In genomic region chr16:31476305-31477219, GRCh38 we compare ENCODE assay signal across 1 cellular context.
TF ChIP-seq lines count a peak whose summit lies in the region.

No MANE protein-coding gene starts in this region.

TF ChIP-seq in GM12878, 131 proteins besides CTCF, POLR2A, EP300 and RAD21:
- TF ChIP-seq STAT3 (IDR thresholded peaks at IDR 0.05; ENCODE audit: low read depth, low read length): no peak
- no peak for TF ChIP-seq ZNF622 (IDR thresholded peaks at IDR 0.05)
- TF ChIP-seq MEF2A (IDR thresholded peaks at IDR 0.05; ENCODE audit: insufficient read depth, low read depth, low read length): no peak
- TF ChIP-seq NFIC (IDR thresholded peaks at IDR 0.05; ENCODE audit: low read depth, low read length): no peak
- TF ChIP-seq BMI1 (IDR thresholded peaks at IDR 0.05; ENCODE audit: borderline replicate concordance): no peak
- no peak for TF ChIP-seq KDM1A (IDR thresholded peaks at IDR 0.05; ENCODE audit: borderline replicate concordance)
- TF ChIP-seq RELA (IDR thresholded peaks at IDR 0.05; ENCODE audit: borderline replicate concordance, partially characterized antibody): no peak
- no peak for TF ChIP-seq POU2F2 (IDR thresholded peaks at IDR 0.05; ENCODE audit: borderline replicate concordance, low read depth, low read length)
- TF ChIP-seq WRNIP1 (IDR thresholded peaks at IDR 0.05; ENCODE audit: borderline replicate concordance, low read depth, low read length): no peak
- TF ChIP-seq CREB1 (IDR thresholded peaks at IDR 0.05; ENCODE audit: low read depth): no peak
- TF ChIP-seq, protein P1, sequence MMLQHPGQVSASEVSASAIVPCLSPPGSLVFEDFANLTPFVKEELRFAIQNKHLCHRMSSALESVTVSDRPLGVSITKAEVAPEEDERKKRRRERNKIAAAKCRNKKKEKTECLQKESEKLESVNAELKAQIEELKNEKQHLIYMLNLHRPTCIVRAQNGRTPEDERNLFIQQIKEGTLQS (IDR thresholded peaks at IDR 0.05; ENCODE audit: borderline replicate concordance, extremely low read depth, low read depth, low read length): no peak
- TF ChIP-seq, protein P2, sequence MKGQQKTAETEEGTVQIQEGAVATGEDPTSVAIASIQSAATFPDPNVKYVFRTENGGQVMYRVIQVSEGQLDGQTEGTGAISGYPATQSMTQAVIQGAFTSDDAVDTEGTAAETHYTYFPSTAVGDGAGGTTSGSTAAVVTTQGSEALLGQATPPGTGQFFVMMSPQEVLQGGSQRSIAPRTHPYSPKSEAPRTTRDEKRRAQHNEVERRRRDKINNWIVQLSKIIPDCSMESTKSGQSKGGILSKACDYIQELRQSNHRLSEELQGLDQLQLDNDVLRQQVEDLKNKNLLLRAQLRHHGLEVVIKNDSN (IDR thresholded peaks at IDR 0.05; ENCODE audit: borderline replicate concordance, extremely low read length, insufficient read depth, low read depth, low read length): no peak
- TF ChIP-seq CHD2 (IDR thresholded peaks at IDR 0.05; ENCODE audit: borderline replicate concordance, low read depth, low read length): no peak
- TF ChIP-seq FOS (IDR thresholded peaks at IDR 0.05; ENCODE audit: borderline replicate concordance, extremely low read depth, insufficient read length): no peak
- no peak for TF ChIP-seq BCL11A (IDR thresholded peaks at IDR 0.05; ENCODE audit: low read depth, low read length)
- no peak for TF ChIP-seq TCF3 (IDR thresholded peaks at IDR 0.05; ENCODE audit: borderline replicate concordance, insufficient read depth, low read depth, low read length)
- no peak for TF ChIP-seq MTA3 (IDR thresholded peaks at IDR 0.05; ENCODE audit: borderline replicate concordance, low read length)
